Comparison of ENCODE assay signal across 1 cellular context in the genomic region with DNA sequence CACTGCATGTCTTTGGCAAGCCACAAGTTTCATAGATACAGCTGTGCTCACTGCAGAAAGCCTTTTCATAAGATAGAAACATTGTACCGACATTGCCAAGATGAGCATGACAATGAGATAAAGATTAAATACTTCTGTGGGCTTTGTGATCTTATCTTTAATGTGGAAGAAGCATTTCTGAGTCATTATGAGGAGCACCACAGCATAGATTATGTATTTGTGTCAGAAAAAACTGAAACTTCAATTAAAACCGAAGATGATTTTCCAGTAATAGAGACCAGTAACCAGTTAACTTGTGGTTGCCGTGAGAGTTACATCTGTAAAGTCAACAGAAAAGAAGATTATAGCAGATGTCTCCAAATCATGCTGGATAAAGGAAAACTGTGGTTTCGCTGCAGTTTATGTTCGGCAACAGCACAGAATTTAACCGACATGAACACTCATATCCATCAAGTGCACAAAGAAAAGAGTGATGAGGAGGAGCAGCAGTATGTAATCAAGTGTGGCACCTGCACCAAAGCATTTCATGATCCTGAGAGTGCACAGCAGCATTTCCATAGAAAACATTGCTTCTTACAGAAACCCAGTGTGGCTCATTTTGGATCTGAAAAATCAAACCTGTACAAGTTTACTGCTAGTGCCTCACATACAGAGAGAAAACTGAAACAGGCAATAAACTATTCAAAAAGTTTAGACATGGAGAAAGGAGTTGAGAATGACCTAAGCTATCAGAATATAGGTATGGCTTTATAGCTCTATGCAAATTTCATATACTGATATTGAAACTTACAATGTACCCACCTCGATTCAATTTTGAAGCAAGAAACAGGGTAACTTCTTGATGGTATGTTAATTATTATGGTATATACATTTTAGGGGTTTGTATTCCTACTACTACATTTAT.
TF ChIP-seq lines count a peak whose summit lies in the region.

No MANE protein-coding gene starts in this region.

TF ChIP-seq in SK-N-SH, 30 proteins besides CTCF, POLR2A, EP300 and RAD21:
- TF ChIP-seq, protein P1, sequence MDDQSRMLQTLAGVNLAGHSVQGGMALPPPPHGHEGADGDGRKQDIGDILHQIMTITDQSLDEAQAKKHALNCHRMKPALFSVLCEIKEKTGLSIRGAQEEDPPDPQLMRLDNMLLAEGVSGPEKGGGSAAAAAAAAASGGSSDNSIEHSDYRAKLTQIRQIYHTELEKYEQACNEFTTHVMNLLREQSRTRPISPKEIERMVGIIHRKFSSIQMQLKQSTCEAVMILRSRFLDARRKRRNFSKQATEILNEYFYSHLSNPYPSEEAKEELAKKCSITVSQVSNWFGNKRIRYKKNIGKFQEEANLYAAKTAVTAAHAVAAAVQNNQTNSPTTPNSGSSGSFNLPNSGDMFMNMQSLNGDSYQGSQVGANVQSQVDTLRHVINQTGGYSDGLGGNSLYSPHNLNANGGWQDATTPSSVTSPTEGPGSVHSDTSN (IDR thresholded peaks at IDR 0.05): peak; percentile 33; the same call in 1 of the 2 replicates
- TF ChIP-seq, protein P2, sequence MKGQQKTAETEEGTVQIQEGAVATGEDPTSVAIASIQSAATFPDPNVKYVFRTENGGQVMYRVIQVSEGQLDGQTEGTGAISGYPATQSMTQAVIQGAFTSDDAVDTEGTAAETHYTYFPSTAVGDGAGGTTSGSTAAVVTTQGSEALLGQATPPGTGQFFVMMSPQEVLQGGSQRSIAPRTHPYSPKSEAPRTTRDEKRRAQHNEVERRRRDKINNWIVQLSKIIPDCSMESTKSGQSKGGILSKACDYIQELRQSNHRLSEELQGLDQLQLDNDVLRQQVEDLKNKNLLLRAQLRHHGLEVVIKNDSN (IDR thresholded peaks at IDR 0.05; ENCODE audit: borderline replicate concordance, low read depth): no peak
- TF ChIP-seq CHD2 (IDR thresholded peaks at IDR 0.05; ENCODE audit: low read length, partially characterized antibody) (no peak), MXI1 (IDR thresholded peaks at IDR 0.05; ENCODE audit: low read depth, low read length) (no peak), POLR2AphosphoS5 (IDR thresholded peaks at IDR 0.05; ENCODE audit: low read depth, low read length) (no peak), TCF12 (IDR thresholded peaks at IDR 0.05) (peak; percentile 46; the same call in 1 of the 2 replicates), JUND (IDR thresholded peaks at IDR 0.05) (0 out of 2 replicates have a peak, but pooled peaks have one; percentile 20)
- TF ChIP-seq, protein P3, sequence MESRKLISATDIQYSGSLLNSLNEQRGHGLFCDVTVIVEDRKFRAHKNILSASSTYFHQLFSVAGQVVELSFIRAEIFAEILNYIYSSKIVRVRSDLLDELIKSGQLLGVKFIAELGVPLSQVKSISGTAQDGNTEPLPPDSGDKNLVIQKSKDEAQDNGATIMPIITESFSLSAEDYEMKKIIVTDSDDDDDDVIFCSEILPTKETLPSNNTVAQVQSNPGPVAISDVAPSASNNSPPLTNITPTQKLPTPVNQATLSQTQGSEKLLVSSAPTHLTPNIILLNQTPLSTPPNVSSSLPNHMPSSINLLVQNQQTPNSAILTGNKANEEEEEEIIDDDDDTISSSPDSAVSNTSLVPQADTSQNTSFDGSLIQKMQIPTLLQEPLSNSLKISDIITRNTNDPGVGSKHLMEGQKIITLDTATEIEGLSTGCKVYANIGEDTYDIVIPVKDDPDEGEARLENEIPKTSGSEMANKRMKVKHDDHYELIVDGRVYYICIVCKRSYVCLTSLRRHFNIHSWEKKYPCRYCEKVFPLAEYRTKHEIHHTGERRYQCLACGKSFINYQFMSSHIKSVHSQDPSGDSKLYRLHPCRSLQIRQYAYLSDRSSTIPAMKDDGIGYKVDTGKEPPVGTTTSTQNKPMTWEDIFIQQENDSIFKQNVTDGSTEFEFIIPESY (IDR thresholded peaks at IDR 0.05; ENCODE audit: borderline replicate concordance, low read depth): no peak
